25 cellular contexts compared by ENCODE assay signal in the genomic region with DNA sequence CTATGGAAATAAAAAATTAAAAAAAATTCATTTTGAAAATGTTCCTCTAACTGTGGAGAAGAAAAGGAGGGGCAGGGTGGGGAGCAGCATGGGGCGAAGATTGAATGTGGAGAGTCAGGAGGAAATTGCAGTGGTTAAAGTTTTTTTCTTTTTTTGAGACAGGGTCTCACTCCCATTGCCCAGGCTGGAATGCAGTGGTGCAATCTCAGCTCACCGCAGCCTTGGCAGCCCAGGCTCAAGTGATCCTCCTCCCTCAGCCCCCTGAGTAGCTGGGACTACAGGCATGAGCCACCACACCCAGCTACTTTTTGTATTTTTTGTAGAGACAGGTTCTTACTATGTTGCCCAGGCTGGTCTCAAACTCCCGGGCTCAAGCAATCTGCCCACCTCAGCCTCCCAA.
"Had no signal": no experiment of that assay in that cellular context is flagged by ENCODE, and none has a peak within 500 bp of the region (broad histone marks: within the 10 kb centered on the region; RNA-seq: fewer than 3 reads in every experiment).

No MANE protein-coding gene starts in this region.

- H3K4me3 Mint-ChIP-seq: memory B cell; naive thymus-derived CD4-positive, alpha-beta T cell; natural killer cell treated with Interleukin-12 subunit alpha and Interleukin-12 subunit beta and Interleukin-15 and Interleukin-18, amount 100 ng/mL, for 72 hours; neural crest cell; stimulated activated naive B cell treated with anti-CD40 and anti-IgM and Interleukin-4, amounts not matched to agents 10 μg/mL and 1 μg/mL and 100 μg/mL, for 72 hours had no signal

- H3K9me3 Mint-ChIP-seq: memory B cell; natural killer cell treated with Interleukin-12 subunit alpha and Interleukin-12 subunit beta and Interleukin-15 and Interleukin-18, amount 100 ng/mL, for 72 hours; neural crest cell had no signal

- H3K27ac Mint-ChIP-seq: memory B cell; natural killer cell treated with Interleukin-12 subunit alpha and Interleukin-12 subunit beta and Interleukin-15 and Interleukin-18, amount 100 ng/mL, for 72 hours; stimulated activated naive B cell treated with anti-CD40 and anti-IgM and Interleukin-4, amounts not matched to agents 10 μg/mL and 1 μg/mL and 100 μg/mL, for 72 hours had no signal

- H3K27me3 Mint-ChIP-seq: memory B cell; naive thymus-derived CD4-positive, alpha-beta T cell; natural killer cell treated with Interleukin-12 subunit alpha and Interleukin-12 subunit beta and Interleukin-15 and Interleukin-18, amount 100 ng/mL, for 72 hours; stimulated activated naive B cell treated with anti-CD40 and anti-IgM and Interleukin-4, amounts not matched to agents 10 μg/mL and 1 μg/mL and 100 μg/mL, for 72 hours had no signal

- H3K4me1 Mint-ChIP-seq: neural crest cell had no signal

- H3K27me3 ChIP-seq: heart right ventricle, hepatocyte, right lobe of liver, stomach, testis, thyroid gland, transverse colon, upper lobe of right lung had no signal

- H3K9me3 ChIP-seq: heart right ventricle, left ventricle myocardium inferior, mucosa of descending colon, psoas muscle, right lobe of liver, stomach, testis, thyroid gland, transverse colon, upper lobe of right lung had no signal

- H3K4me3 ChIP-seq: heart right ventricle, hepatocyte, left ventricle myocardium inferior, mucosa of descending colon, psoas muscle, right lobe of liver, skin epidermis, stomach, testis, thyroid gland, transverse colon, upper lobe of right lung had no signal

- H3K36me3 ChIP-seq: heart right ventricle, left ventricle myocardium inferior, right lobe of liver, stomach, thyroid gland, transverse colon, upper lobe of right lung had no signal

- DNase-seq: heart right ventricle; islet precursor cell; left ventricle myocardium inferior; midbrain; mucosa of descending colon; naive thymus-derived CD4-positive, alpha-beta T cell; nucleus accumbens; psoas muscle; right lobe of liver; stimulated activated CD4-positive, alpha-beta T cell treated with anti-CD3 and anti-CD28 coated beads, Interleukin-12 subunit alpha, Interleukin-12 subunit beta, amount 100 ng/mL, for 4 hours; stimulated activated CD4-positive, alpha-beta T cell treated with anti-CD3 and anti-CD28 coated beads, Interleukin-15, amount 100 ng/mL, for 24 hours; stimulated activated CD4-positive, alpha-beta T cell treated with anti-CD3 and anti-CD28 coated beads, Interleukin-2, amount 100 ng/mL, for 24 hours; stimulated activated CD4-positive, alpha-beta T cell treated with anti-CD3 and anti-CD28 coated beads, Interleukin-4, amount 100 ng/mL, for 1 hour; stimulated activated naive B cell treated with anti-CD40 and anti-IgM and Interleukin-4, amounts not matched to agents 10 μg/mL and 1 μg/mL and 100 μg/mL, for 72 hours; stimulated activated naive CD8-positive, alpha-beta T cell treated with anti-CD3 and anti-CD28 coated beads, Interleukin-15, Interleukin-2, amounts not matched to agents 100 U/mL and 50 U/mL, for 24 hours; stomach; testis; thyroid gland; transverse colon; upper lobe of right lung had no signal

- H3K36me3 Mint-ChIP-seq: memory B cell had no signal
